Comparison of ENCODE assay signal across 12 cellular contexts in genomic region chr16:85674828-85675227, GRCh38. TPM values are rescaled to one million over a fixed set of nuclear protein-coding genes. Genes with fewer than 3 reads are reported as not detected.
DNase-seq lines count a peak whose midpoint lies in the region; ATAC-seq and TF ChIP-seq lines count a peak whose summit lies in the region.
"Had no signal": no experiment of that assay in that cellular context is flagged by ENCODE, and none has a peak within 500 bp of the region (broad histone marks: within the 10 kb centered on the region; RNA-seq: fewer than 3 reads in every experiment).

No MANE protein-coding gene starts in this region.

- no peak overlapping the region for H2BK12ac ChIP-seq in mesenchymal stem cell (ENCODE audit: low read length in 2 of 2)

- CTCF ChIA-PET in RWPE1 (lab: Yijun Ruan, JAX), result interaction anchor here (0.6 to 1.2 kb wide), 4 partner anchors 28 to 87 kb away, joined by 3 to 4 read pairs (median 4); no protein-coding TSS in a partner anchor

- H3K9me3 ChIP-seq in heart right ventricle (no peaks in the 10 kb centered on the region), testis (no peaks in the 10 kb centered on the region), mesenchymal stem cell (ENCODE audit: control insufficient read depth, low read length) (no peaks in the 10 kb centered on the region)

- H3K9me3 Mint-ChIP-seq in glutamatergic neuron (ENCODE audit: unreplicated experiment), result peaks cover 44% of the 10 kb centered on the region
- H3K9me3 Mint-ChIP-seq: IgD-negative memory B cell had no signal

- POLR2A ChIA-PET in RWPE1 (lab: Yijun Ruan, JAX; ENCODE audit: low non-redundant PET), result no interaction called here

- peaks cover 6% of the 10 kb centered on the region for H3K79me1 ChIP-seq in mesenchymal stem cell (replicated peaks; ENCODE audit: low read length, poor library complexity, severe bottlenecking)

- no peak overlapping the region for H3K23ac ChIP-seq in mesenchymal stem cell (ENCODE audit: low read length in 2 of 2)

- H3K27me3 ChIP-seq in heart right ventricle, result no peaks in the 10 kb centered on the region
- no peaks in the 10 kb centered on the region for H3K27me3 ChIP-seq in testis
- H3K27me3 ChIP-seq in mesenchymal stem cell (ENCODE audit: control insufficient read depth in 1 of 2, insufficient read depth in 1 of 2, low read length in 2 of 2), result no peaks in the 10 kb centered on the region

- DNase-seq in heart right ventricle, result no peak
- DNase-seq in left ventricle myocardium superior, result no peak
- no peak for DNase-seq in RWPE1 (ENCODE audit: low spot score)
- no peak for DNase-seq in glutamatergic neuron
- DNase-seq in testis, result no peak
- DNase-seq in caudate nucleus (lab: John Stamatoyannopoulos, UW), result no peak
- no peak for DNase-seq in RKO (ENCODE audit: low spot score)
- no peak for DNase-seq in mesenchymal stem cell
- DNase-seq: activated effector memory CD4-positive, alpha-beta T cell treated with anti-CD3 and anti-CD28 coated beads, Interleukin-2, amount 50 U/mL, for 16 hours; occipital lobe; PC-3 had no signal

- 93 to 95% methylated on average over 6 of the region's 6 CpGs for WGBS in heart right ventricle, 2 donors
- WGBS in testis, 2 donors, result 81 to 86% methylated on average over 6 of the region's 6 CpGs
- WGBS in mesenchymal stem cell, result 96% methylated on average over 6 of the region's 6 CpGs

- H3K4me3 Mint-ChIP-seq in glutamatergic neuron (ENCODE audit: unreplicated experiment), result no peak overlapping the region

- ATAC-seq in heart right ventricle, result no peak
- no peak for ATAC-seq in left ventricle myocardium superior

- no peak overlapping the region for H4K91ac ChIP-seq in mesenchymal stem cell (ENCODE audit: low read length)

- H3K4me3 ChIP-seq in heart right ventricle, result no peak overlapping the region
- no peak overlapping the region for H3K4me3 ChIP-seq in testis
- H3K4me3 ChIP-seq in mesenchymal stem cell (ENCODE audit: insufficient read depth in 1 of 2, low read depth in 1 of 2, low read length in 2 of 2), result no peak overlapping the region

- H3K36me3 ChIP-seq in heart right ventricle, result peaks cover 0 to 94% (median 16%) of the 10 kb centered on the region in 9 donors
- no peaks in the 10 kb centered on the region for H3K36me3 ChIP-seq in testis (ENCODE audit: low read depth, missing control alignments)
- peaks cover 46 to 92% of the 10 kb centered on the region in 2 experiments for H3K36me3 ChIP-seq in mesenchymal stem cell (ENCODE audit: control insufficient read depth in 1 of 2, insufficient read depth in 2 of 2, low read depth in 1 of 2, low read length in 2 of 2)

- H3K18ac ChIP-seq in mesenchymal stem cell (ENCODE audit: low read depth in 1 of 2, low read length in 2 of 2), result no peak overlapping the region

- H3K4ac ChIP-seq in mesenchymal stem cell (ENCODE audit: low read depth in 1 of 2, low read length in 2 of 2), result no peak overlapping the region

- H3K14ac ChIP-seq in mesenchymal stem cell (ENCODE audit: low read length in 2 of 2), result no peak overlapping the region

- no peak overlapping the region for H3K4me2 ChIP-seq in mesenchymal stem cell (ENCODE audit: low read length, poor library complexity, severe bottlenecking)

- H3K4me1 ChIP-seq in heart right ventricle (peaks cover 2 to 27% (median 14%) of the 10 kb centered on the region in 9 donors), testis (peaks cover 21% of the 10 kb centered on the region), mesenchymal stem cell (ENCODE audit: control insufficient read depth, insufficient read depth, low read depth, low read length) (peaks cover 3% of the 10 kb centered on the region)

- no peak overlapping the region for H2AFZ ChIP-seq in mesenchymal stem cell (ENCODE audit: low read depth, low read length)

- peaks cover 27% of the 10 kb centered on the region for H3K4me1 Mint-ChIP-seq in glutamatergic neuron (ENCODE audit: low read depth, unreplicated experiment)

- peaks cover 4% of the 10 kb centered on the region for H3K36me3 Mint-ChIP-seq in glutamatergic neuron (ENCODE audit: unreplicated experiment)

- H3K9ac ChIP-seq in mesenchymal stem cell (ENCODE audit: low read length), result no peak overlapping the region

- no peak overlapping the region for H2BK15ac ChIP-seq in mesenchymal stem cell (ENCODE audit: low read depth, poor library complexity, severe bottlenecking)

- no peak overlapping the region for H2BK120ac ChIP-seq in mesenchymal stem cell (ENCODE audit: low read depth, low read length)

- intact Hi-C loops in heart right ventricle (cut with DNase I), result loop anchor here in 2 of 10 donors (5.0 kb wide), 1 partner anchor 42 kb away; no protein-coding TSS in a partner anchor
- intact Hi-C loops in left ventricle myocardium superior (cut with micrococcal nuclease), result no loop called here
- intact Hi-C loops in testis (cut with DNase I; ENCODE audit: low total_unique reads), result no loop called here

- H2AK5ac ChIP-seq in mesenchymal stem cell (ENCODE audit: low read length, severe bottlenecking), result no peak overlapping the region

- peaks cover 32% of the 10 kb centered on the region for H3K27me3 Mint-ChIP-seq in glutamatergic neuron (ENCODE audit: unreplicated experiment)
- H3K27me3 Mint-ChIP-seq: IgD-negative memory B cell had no signal

- no peak overlapping the region for H4K8ac ChIP-seq in mesenchymal stem cell (ENCODE audit: low read length)

- no peak overlapping the region for H2BK5ac ChIP-seq in mesenchymal stem cell (ENCODE audit: low read depth, low read length, poor library complexity, severe bottlenecking)

- TF ChIP-seq POLR2A in testis (IDR thresholded peaks at IDR 0.05), result no peak

- H3K27ac ChIP-seq in heart right ventricle (peak overlapping the region in 6 of 10 donors; percentile 19 to 72 (median 54)), RWPE1 (peak overlapping the region; percentile 46), testis (peak overlapping the region; percentile 60 to 73), caudate nucleus (ENCODE audit: low read depth, low read length) (no peak overlapping the region), mesenchymal stem cell (ENCODE audit: low read length, poor library complexity, severe bottlenecking) (no peak overlapping the region)

- H3K27ac Mint-ChIP-seq in glutamatergic neuron (ENCODE audit: unreplicated experiment), result peak overlapping the region; percentile 71
- H3K27ac Mint-ChIP-seq: IgD-negative memory B cell had no signal

- TF ChIP-seq CTCF in heart right ventricle (IDR thresholded peaks at IDR 0.05) (no peak), RWPE1 (conservative IDR thresholded peaks at IDR 0.05; ENCODE audit: low read depth) (no peak), glutamatergic neuron (IDR thresholded peaks at IDR 0.05; ENCODE audit: partially characterized antibody, unreplicated experiment) (no peak), testis (IDR thresholded peaks at IDR 0.05) (no peak)

RNA-seq across cellular contexts. Expression of gene GINS2, which starts 13.9 kb away (rescaled TPM):
- total RNA-seq in heart right ventricle, result 1 to 10 TPM in 2 of 10 donors, under 1 TPM in 8; 0.20 to 2.8 (median 0.80) TPM
- under 1 TPM; 0.22 to 0.51 TPM for polyA plus RNA-seq in heart right ventricle
- total RNA-seq in left ventricle myocardium superior, result 0.42 TPM
- 7.1 TPM for total RNA-seq in glutamatergic neuron (ENCODE audit: unreplicated experiment)
- 10 to 100 TPM in 1 of 2 donors, 1 to 10 TPM in 1; 8.9 to 13.8 TPM for total RNA-seq in testis
- polyA plus RNA-seq in testis (ENCODE audit: insufficient read depth, low read depth, low replicate concordance), result 11.8 TPM
- polyA plus RNA-seq in mesenchymal stem cell (2013, experiment 1 of 2), result 2.4 TPM
- polyA plus RNA-seq in mesenchymal stem cell (2013, experiment 2 of 2), result 2.2 TPM

Comparison
In these comparisons a context has a peak if more than half of its experiments do, and no peak if none do; other contexts are left out.
1. H3K27ac ChIP-seq: peak in heart right ventricle (6 of 10), RWPE1 (single experiment) and testis (2 of 2); none in caudate nucleus (single experiment) and mesenchymal stem cell (single experiment).